ENCODE assay signal across 17 cellular contexts in genomic region chr16:19505600-19506303, GRCh38. TPM values are rescaled to one million over a fixed set of nuclear protein-coding genes. Genes with fewer than 3 reads are reported as not detected.
DNase-seq lines count a peak whose midpoint lies in the region; FAIRE-seq and TF ChIP-seq lines count a peak whose summit lies in the region.
"Had no signal": no experiment of that assay in that cellular context is flagged by ENCODE, and none has a peak within 500 bp of the region (broad histone marks: within the 10 kb centered on the region; RNA-seq: fewer than 3 reads in every experiment).

No MANE protein-coding gene starts in this region.

- H3K79me2 ChIP-seq in fibroblast of lung (ENCODE audit: control insufficient read depth, insufficient read depth, low read length) = no peaks in the 10 kb centered on the region

- POLR2A ChIA-PET in HEK293 (lab: Yijun Ruan, JAX) (no interaction called here), RWPE1 (lab: Yijun Ruan, JAX; ENCODE audit: low non-redundant PET) (no interaction called here)

- H3K9me3 ChIP-seq in HEK293 (ENCODE audit: control insufficient read depth, insufficient read depth, low read depth, low read length) = no peaks in the 10 kb centered on the region
- H3K9me3 ChIP-seq in fibroblast of lung (ENCODE audit: control insufficient read depth, insufficient read depth, low read depth, low read length) = no peaks in the 10 kb centered on the region
- H3K9me3 ChIP-seq: Peyer's patch had no signal

- H2AFZ ChIP-seq in fibroblast of lung (ENCODE audit: low read length) = no peak overlapping the region

- H3K9ac ChIP-seq in fibroblast of lung (ENCODE audit: insufficient read depth, low read length) = no peak overlapping the region

- H3K4me3 ChIP-seq in HEK293 (ENCODE audit: low read depth, low read length) (no peak overlapping the region), fibroblast of lung (replicated peaks in 1 of 4; ENCODE audit: control extremely low read depth in 1 of 4, insufficient read depth in 1 of 4, low read depth in 3 of 4, low read length in 4 of 4) (no peak overlapping the region)
- H3K4me3 ChIP-seq: Peyer's patch had no signal

- CTCF ChIA-PET in HEK293 (lab: Yijun Ruan, JAX) = interaction anchor here (0.5 to 1.4 kb wide), 6 partner anchors 8 to 339 kb away, joined by 3 to 4 read pairs (median 3); no protein-coding TSS in a partner anchor
- CTCF ChIA-PET in RWPE1 (lab: Yijun Ruan, JAX) = interaction anchor here (0.6 to 0.7 kb wide), 2 partner anchors 327 to 420 kb away, joined by 5 to 7 read pairs; no protein-coding TSS in a partner anchor

- H3K27me3 ChIP-seq in fibroblast of lung (ENCODE audit: control insufficient read depth, insufficient read depth, low read length) = no peaks in the 10 kb centered on the region
- H3K27me3 ChIP-seq: Peyer's patch had no signal

- DNase-seq in RPMI7951 (ENCODE audit: low read depth) (peak; percentile 29), fibroblast of lung (ENCODE audit: low read depth in 2 of 2) (peak; percentile 74 to 80), pulmonary artery endothelial cell (ENCODE audit: low read depth, low spot score) (peak; percentile 71), RWPE1 (ENCODE audit: low spot score) (no peak), urothelium cell line (ENCODE audit: low spot score) (no peak), hepatic stellate cell (ENCODE audit: low spot score) (no peak)
- DNase-seq: activated CD4-positive, CD25-positive, alpha-beta regulatory T cell treated with anti-CD3 and anti-CD28 coated beads, Interleukin-2, amount 50 U/mL, for 72 hours; C1 segment of cervical spinal cord; cortex of kidney; mesendoderm; NCI-H146; NCI-H526 treated with DMSO at 0.1 percent for 48 hours; Peyer's patch; stimulated activated CD4-positive, alpha-beta T cell treated with anti-CD3 and anti-CD28 coated beads, Interleukin-12 subunit alpha, Interleukin-12 subunit beta, amount 100 ng/mL, for 4 hours; substantia nigra had no signal

- no peak for FAIRE-seq in urothelium cell line (lab: Jason Lieb, UNC)
- FAIRE-seq: frontal cortex had no signal

- H3K4me2 ChIP-seq in fibroblast of lung (ENCODE audit: extremely low read depth, insufficient read depth, low read length) = no peak overlapping the region

- H3K27ac ChIP-seq in HEK293 (ENCODE audit: extremely low read depth, low read depth, low read length) (no peak overlapping the region), fibroblast of lung (ENCODE audit: insufficient read depth, low read length) (no peak overlapping the region), RWPE1 (no peak overlapping the region)
- H3K27ac ChIP-seq: Peyer's patch had no signal

- H3K36me3 ChIP-seq in HEK293 (ENCODE audit: control insufficient read depth in 2 of 2, insufficient read depth in 1 of 2, low read length in 2 of 2) = peaks cover 35 to 89% of the 10 kb centered on the region in 2 experiments
- H3K36me3 ChIP-seq in fibroblast of lung (ENCODE audit: control insufficient read depth, insufficient read depth, low read length) = peaks cover 8% of the 10 kb centered on the region

- TF ChIP-seq CTCF in HEK293 (tag by site-specific recombination; IDR thresholded peaks at IDR 0.05) (no peak), fibroblast of lung (conservative IDR thresholded peaks at IDR 0.05 in 1 of 2, IDR thresholded peaks at IDR 0.05 in 1 of 2; ENCODE audit: low read depth in 1 of 2, low read length in 2 of 2) (no peak), RWPE1 (conservative IDR thresholded peaks at IDR 0.05; ENCODE audit: low read depth) (no peak)

- H4K20me1 ChIP-seq in fibroblast of lung (ENCODE audit: control insufficient read depth, extremely low read depth, insufficient read depth, low read length) = no peaks in the 10 kb centered on the region

- H3K4me1 ChIP-seq in HEK293 (ENCODE audit: control insufficient read depth, insufficient read depth, low read length) = no peaks in the 10 kb centered on the region
- H3K4me1 ChIP-seq in fibroblast of lung (ENCODE audit: control insufficient read depth, extremely low read depth, insufficient read depth, low read length) = no peaks in the 10 kb centered on the region
- H3K4me1 ChIP-seq: Peyer's patch had no signal

TF ChIP-seq in HEK293, 187 proteins besides CTCF, POLR2A, EP300 and RAD21:
- TF ChIP-seq KLF1 (tag by site-specific recombination; IDR thresholded peaks at IDR 0.05) (peak; percentile 19; the same call in 1 of the 2 replicates), GLIS1 (tag by site-specific recombination; IDR thresholded peaks at IDR 0.05) (no peak), ELK4 (IDR thresholded peaks at IDR 0.05; ENCODE audit: borderline replicate concordance, low read depth, low read length) (no peak), ZNF391 (tag by site-specific recombination; IDR thresholded peaks at IDR 0.05; ENCODE audit: borderline replicate concordance, low read depth) (no peak), PRDM6 (tag by site-specific recombination; IDR thresholded peaks at IDR 0.05) (0 out of 2 replicates have a peak, but pooled peaks have one; percentile 22)
TF ChIP-seq in HEK293: peak in this region for 2.

RNA-seq across cellular contexts. Expression of gene GDE1, which starts 16.1 kb away (rescaled TPM):
- total RNA-seq in RPMI7951 (2014; rRNA removed; shearing (Covaris generic)) = 62.0 and 68.1 TPM in 2 replicates
- 52.1 and 74.3 TPM in 2 replicates for total RNA-seq in fibroblast of lung
- polyA plus RNA-seq in fibroblast of lung = 68.8 and 91.3 TPM in 2 replicates
- 58.3 and 61.2 TPM in 2 replicates for polyA plus RNA-seq in fibroblast of lung (2012)
- 4.9 and 10.9 TPM in 2 replicates for polyA minus RNA-seq in fibroblast of lung (ENCODE audit: low replicate concordance)
- total RNA-seq in pulmonary artery endothelial cell = 49.7 and 50.1 TPM in 2 replicates

RNA-seq across cellular contexts. Expression of gene CCP110, which starts 18.0 kb away (rescaled TPM):
- total RNA-seq in RPMI7951 (2014; rRNA removed; shearing (Covaris generic)) = 13.5 and 15.4 TPM in 2 replicates
- total RNA-seq in fibroblast of lung (14.0 and 14.1 TPM in 2 replicates), pulmonary artery endothelial cell (11.3 and 22.9 TPM in 2 replicates)
- 8.8 and 9.4 TPM in 2 replicates for polyA plus RNA-seq in fibroblast of lung
- 5.6 and 6.2 TPM in 2 replicates for polyA plus RNA-seq in fibroblast of lung (2012)
- 0.94 and 5.3 TPM in 2 replicates for polyA minus RNA-seq in fibroblast of lung (ENCODE audit: low replicate concordance)

RNA-seq across cellular contexts. Expression of gene VPS35L, which starts 49.8 kb away (rescaled TPM):
- 19.6 and 29.9 TPM in 2 replicates for total RNA-seq in RPMI7951 (2014; rRNA removed; shearing (Covaris generic))
- total RNA-seq in fibroblast of lung = 28.5 and 46.7 TPM in 2 replicates
- polyA plus RNA-seq in fibroblast of lung = 54.7 and 72.2 TPM in 2 replicates
- polyA plus RNA-seq in fibroblast of lung (2012) = 53.3 and 59.1 TPM in 2 replicates
- polyA minus RNA-seq in fibroblast of lung (ENCODE audit: low replicate concordance) = 149 and 153 TPM in 2 replicates
- 30.5 and 34.3 TPM in 2 replicates for total RNA-seq in pulmonary artery endothelial cell

Comparison
In these comparisons a context has a peak if more than half of its experiments do, and no peak if none do; other contexts are left out.
1. DNase-seq: peak in RPMI7951 (single experiment), fibroblast of lung (2 of 2) and pulmonary artery endothelial cell (single experiment); none in RWPE1 (single experiment), urothelium cell line (single experiment) and hepatic stellate cell (single experiment).